ENCODE assay signal across 8 cellular contexts in genomic region chr3:184154909-184155643, GRCh38. TPM values are rescaled to one million over a fixed set of nuclear protein-coding genes. Genes with fewer than 3 reads are reported as not detected.
DNase-seq lines count a peak whose midpoint lies in the region; ATAC-seq, FAIRE-seq and TF ChIP-seq lines count a peak whose summit lies in the region.

Gene DVL3, plus strand, starts transcription at chr3:184155377. Its CDS starts 259 bp downstream, at chr3:184155636.

- H3K4me2 ChIP-seq in endothelial cell of umbilical vein (ENCODE audit: insufficient read depth, low read length) = peak within 1 kb of the TSS; percentile 97
- peak within 1 kb of the TSS; percentile 89 for H3K4me2 ChIP-seq in mesenchymal stem cell (ENCODE audit: low read length, poor library complexity, severe bottlenecking)

- H3K9me3 ChIP-seq in BE2C = no peaks in the 10 kb centered on the region
- no peaks in the 10 kb centered on the region for H3K9me3 ChIP-seq in endothelial cell of umbilical vein (replicated peaks; ENCODE audit: control insufficient read depth, insufficient read depth, low read length)
- no peaks in the 10 kb centered on the region for H3K9me3 ChIP-seq in mesenchymal stem cell (ENCODE audit: control insufficient read depth, low read length)

- H2BK120ac ChIP-seq in mesenchymal stem cell (ENCODE audit: low read depth, low read length) = peak within 1 kb of the TSS; percentile 71

- no peaks in the 10 kb centered on the region for H3K9me1 ChIP-seq in endothelial cell of umbilical vein (replicated peaks; ENCODE audit: control insufficient read depth, extremely low read depth, insufficient read depth, low read length)

- H3K79me1 ChIP-seq in mesenchymal stem cell (replicated peaks; ENCODE audit: low read length, poor library complexity, severe bottlenecking) = peaks cover 3% of the 10 kb centered on the region

- peak within 1 kb of the TSS; percentile 91 for H4K8ac ChIP-seq in mesenchymal stem cell (ENCODE audit: low read length)

- CTCF ChIA-PET in activated CD8-positive, alpha-beta memory T cell treated with anti-CD3 and anti-CD28 coated beads, Interleukin-2, amount 10 ng/mL, durations not matched to agents 7 days and 5 days (lab: Charles Lee) = interaction anchor here (0.6 to 2.1 kb wide), 8 partner anchors 9 to 558 kb away, joined by 3 to 9 read pairs (median 4); partner anchors contain the start of genes AP2M1, EEF1AKMT4 and EIF2B5
- CTCF ChIA-PET in endothelial cell of umbilical vein (lab: Charles Lee) = interaction anchor here (0.7 to 2.6 kb wide), 6 partner anchors 10 to 251 kb away, joined by 3 to 11 read pairs (median 4); partner anchors contain the start of genes ABCF3, AP2M1 and EIF2B5

- ATAC-seq in GM18873 (IDR thresholded peaks at IDR 0.05; ENCODE audit: low FRiP score, unreplicated experiment) = peak; percentile 45
- peak; percentile 61 for ATAC-seq in HG03066 (IDR thresholded peaks at IDR 0.05; ENCODE audit: low read depth, unreplicated experiment)
- ATAC-seq in activated CD8-positive, alpha-beta memory T cell treated with anti-CD3 and anti-CD28 coated beads, Interleukin-2, amount 10 ng/mL, durations not matched to agents 7 days and 5 days = peak; percentile 82
- ATAC-seq in stimulated activated naive CD8-positive, alpha-beta T cell treated with anti-CD3 and anti-CD28 coated beads, Interleukin-15, amount 100 ng/mL, for 72 hours = peak; percentile 80

- H3K27me3 ChIP-seq in BE2C (no peaks in the 10 kb centered on the region), endothelial cell of umbilical vein (ENCODE audit: control insufficient read depth in 2 of 2, insufficient read depth in 2 of 2, low read length in 2 of 2) (no peaks in the 10 kb centered on the region), mesenchymal stem cell (ENCODE audit: control insufficient read depth in 1 of 2, insufficient read depth in 1 of 2, low read length in 2 of 2) (no peaks in the 10 kb centered on the region)

- H3K36me3 Mint-ChIP-seq in activated CD8-positive, alpha-beta memory T cell treated with anti-CD3 and anti-CD28 coated beads, Interleukin-2, amount 10 ng/mL, durations not matched to agents 7 days and 5 days = peaks cover 2% of the 10 kb centered on the region

- intact Hi-C loops in endothelial cell of umbilical vein (cut with micrococcal nuclease) = loop anchor here (1.0 kb wide), 1 partner anchor 20 kb away; the partner anchor contains the start of gene EIF2B5

- H2AFZ ChIP-seq in endothelial cell of umbilical vein (ENCODE audit: low read depth, low read length) = peak within 1 kb of the TSS; percentile 83
- no peak within 1 kb of the TSS for H2AFZ ChIP-seq in mesenchymal stem cell (ENCODE audit: low read depth, low read length)

- peak within 1 kb of the TSS in 1 of 2 experiments; percentile 71 for H2BK12ac ChIP-seq in mesenchymal stem cell (ENCODE audit: low read length in 2 of 2)

- peak within 1 kb of the TSS; percentile 81 for H2BK5ac ChIP-seq in mesenchymal stem cell (ENCODE audit: low read depth, low read length, poor library complexity, severe bottlenecking)

- no TSS peak for BruUV-seq in endothelial cell of umbilical vein (replicated peaks; lab: Mats Ljungman, UMichigan)

- H3K4me1 Mint-ChIP-seq in activated CD8-positive, alpha-beta memory T cell treated with anti-CD3 and anti-CD28 coated beads, Interleukin-2, amount 10 ng/mL, durations not matched to agents 7 days and 5 days = peaks cover 28% of the 10 kb centered on the region
- H3K4me1 Mint-ChIP-seq in stimulated activated naive CD8-positive, alpha-beta T cell treated with anti-CD3 and anti-CD28 coated beads, Interleukin-15, amount 100 ng/mL, for 72 hours = peaks cover 22% of the 10 kb centered on the region

- H3K36me3 ChIP-seq in BE2C (no peaks in the 10 kb centered on the region), endothelial cell of umbilical vein (ENCODE audit: control insufficient read depth in 2 of 2, extremely low read depth in 1 of 2, insufficient read depth in 2 of 2, low read length in 2 of 2) (no peaks in the 10 kb centered on the region), mesenchymal stem cell (ENCODE audit: control insufficient read depth in 1 of 2, insufficient read depth in 2 of 2, low read depth in 1 of 2, low read length in 2 of 2) (no peaks in the 10 kb centered on the region)

- H3K27ac ChIP-seq in endothelial cell of umbilical vein (ENCODE audit: insufficient read depth, low read depth, low read length) (peak within 1 kb of the TSS; percentile 25), mesenchymal stem cell (ENCODE audit: low read length, poor library complexity, severe bottlenecking) (peak within 1 kb of the TSS; percentile 76)

- peak within 1 kb of the TSS; percentile 95 to 99 for H3K4ac ChIP-seq in mesenchymal stem cell (ENCODE audit: low read depth in 1 of 2, low read length in 2 of 2)

- H3K9ac ChIP-seq in endothelial cell of umbilical vein (replicated peaks; ENCODE audit: extremely low read depth, insufficient read depth, low read length) (peak within 1 kb of the TSS; percentile 80), mesenchymal stem cell (ENCODE audit: low read length) (peak within 1 kb of the TSS; percentile 97)

- peak within 1 kb of the TSS; percentile 96 for H4K91ac ChIP-seq in mesenchymal stem cell (ENCODE audit: low read length)

- TF ChIP-seq POLR2A in endothelial cell of umbilical vein (IDR thresholded peaks at IDR 0.05; ENCODE audit: low read depth, low read length) = peak; percentile 61

- POLR2A ChIA-PET in endothelial cell of umbilical vein (lab: Charles Lee) = interaction anchor here (0.8 kb wide), 1 partner anchor 173 kb away, joined by 8 read pairs; no protein-coding TSS in a partner anchor

- peak within 1 kb of the TSS; percentile 92 for H3K4me3 Mint-ChIP-seq in activated CD8-positive, alpha-beta memory T cell treated with anti-CD3 and anti-CD28 coated beads, Interleukin-2, amount 10 ng/mL, durations not matched to agents 7 days and 5 days
- peak within 1 kb of the TSS; percentile 90 to 99 for H3K4me3 Mint-ChIP-seq in stimulated activated naive CD8-positive, alpha-beta T cell treated with anti-CD3 and anti-CD28 coated beads, Interleukin-15, amount 100 ng/mL, for 72 hours

- H3K4me1 ChIP-seq in BE2C (peaks cover 4% of the 10 kb centered on the region; the same call in 1 of the 2 replicates), endothelial cell of umbilical vein (ENCODE audit: control insufficient read depth, extremely low read depth, insufficient read depth, low read length) (peaks cover 17% of the 10 kb centered on the region), mesenchymal stem cell (ENCODE audit: control insufficient read depth, insufficient read depth, low read depth, low read length) (peaks cover 10% of the 10 kb centered on the region)

- H3K79me2 ChIP-seq in endothelial cell of umbilical vein (ENCODE audit: control insufficient read depth, insufficient read depth, low read length) = peaks cover 40% of the 10 kb centered on the region

- H2AK5ac ChIP-seq in mesenchymal stem cell (ENCODE audit: low read length, severe bottlenecking) = peak within 1 kb of the TSS; percentile 41

- H4K20me1 ChIP-seq in endothelial cell of umbilical vein (replicated peaks; ENCODE audit: control insufficient read depth, extremely low read depth, insufficient read depth, low read length) = no peaks in the 10 kb centered on the region

- FAIRE-seq in endothelial cell of umbilical vein (lab: Jason Lieb, UNC) = peak; percentile 70

- peak within 1 kb of the TSS; percentile 100 for H2BK15ac ChIP-seq in mesenchymal stem cell (ENCODE audit: low read depth, poor library complexity, severe bottlenecking)

- dilution Hi-C loops in endothelial cell of umbilical vein (cut with MboI; ENCODE audit: extremely low pct_ligation_motif_present, low sequenced_read_pairs) = no loop called here

- H3K14ac ChIP-seq in mesenchymal stem cell (ENCODE audit: low read length in 2 of 2) = peak within 1 kb of the TSS; percentile 62 to 94

- H3K27ac Mint-ChIP-seq in activated CD8-positive, alpha-beta memory T cell treated with anti-CD3 and anti-CD28 coated beads, Interleukin-2, amount 10 ng/mL, durations not matched to agents 7 days and 5 days = peak within 1 kb of the TSS; percentile 74
- H3K27ac Mint-ChIP-seq in stimulated activated naive CD8-positive, alpha-beta T cell treated with anti-CD3 and anti-CD28 coated beads, Interleukin-15, amount 100 ng/mL, for 72 hours = peak within 1 kb of the TSS; percentile 95 to 96

- no peaks in the 10 kb centered on the region for H3K9me3 Mint-ChIP-seq in activated CD8-positive, alpha-beta memory T cell treated with anti-CD3 and anti-CD28 coated beads, Interleukin-2, amount 10 ng/mL, durations not matched to agents 7 days and 5 days (ENCODE audit: low read depth)
- H3K9me3 Mint-ChIP-seq in stimulated activated naive CD8-positive, alpha-beta T cell treated with anti-CD3 and anti-CD28 coated beads, Interleukin-15, amount 100 ng/mL, for 72 hours = no peaks in the 10 kb centered on the region

- DNase-seq in BE2C (peak; percentile 66), NCI-H345 treated with DMSO at 0.1 percent for 48 hours (lab: John Stamatoyannopoulos, UW; ENCODE audit: unreplicated experiment) (peak; percentile 46), endothelial cell of umbilical vein (ENCODE audit: low read depth, low spot score) (peak; percentile 40), mesenchymal stem cell (peak; percentile 64)
- DNase-seq in activated CD8-positive, alpha-beta memory T cell treated with anti-CD3 and anti-CD28 coated beads, Interleukin-2, amount 10 ng/mL, durations not matched to agents 7 days and 5 days = peak; percentile 55
- peak; percentile 49 to 53 for DNase-seq in stimulated activated naive CD8-positive, alpha-beta T cell treated with anti-CD3 and anti-CD28 coated beads, Interleukin-15, amount 100 ng/mL, for 72 hours

- WGBS in mesenchymal stem cell = under 1% methylated on average over 58 of the region's 84 CpGs

- TF ChIP-seq CTCF in BE2C (IDR thresholded peaks at IDR 0.05; ENCODE audit: low read depth, low read length) = no peak
- TF ChIP-seq CTCF in endothelial cell of umbilical vein (IDR thresholded peaks at IDR 0.05; ENCODE audit: extremely low read depth in 1 of 2, insufficient read depth in 1 of 2, low read depth in 1 of 2, low read length in 2 of 2) = no peak

- H3K4me3 ChIP-seq in BE2C (ENCODE audit: low read depth, low read length) (peak within 1 kb of the TSS; percentile 95), endothelial cell of umbilical vein (replicated peaks in 1 of 3; ENCODE audit: insufficient read depth in 1 of 3, low read depth in 1 of 3, low read length in 3 of 3) (peak within 1 kb of the TSS; percentile 78 to 87 (median 83)), mesenchymal stem cell (ENCODE audit: insufficient read depth in 1 of 2, low read depth in 1 of 2, low read length in 2 of 2) (peak within 1 kb of the TSS; percentile 83 to 88)

- peak within 1 kb of the TSS; percentile 92 to 99 for H3K18ac ChIP-seq in mesenchymal stem cell (ENCODE audit: low read depth in 1 of 2, low read length in 2 of 2)

- peak within 1 kb of the TSS; percentile 90 to 99 for H3K23ac ChIP-seq in mesenchymal stem cell (ENCODE audit: low read length in 2 of 2)

- no peaks in the 10 kb centered on the region for H3K27me3 Mint-ChIP-seq in activated CD8-positive, alpha-beta memory T cell treated with anti-CD3 and anti-CD28 coated beads, Interleukin-2, amount 10 ng/mL, durations not matched to agents 7 days and 5 days
- no peaks in the 10 kb centered on the region for H3K27me3 Mint-ChIP-seq in stimulated activated naive CD8-positive, alpha-beta T cell treated with anti-CD3 and anti-CD28 coated beads, Interleukin-15, amount 100 ng/mL, for 72 hours

RNA-seq across cellular contexts. Expression of gene DVL3, which starts in this region (rescaled TPM):
- polyA plus RNA-seq in BE2C (2012; ENCODE audit: insufficient read depth, insufficient read length, low read depth) = 210 TPM
- total RNA-seq in activated CD8-positive, alpha-beta memory T cell treated with anti-CD3 and anti-CD28 coated beads, Interleukin-2, amount 10 ng/mL, durations not matched to agents 7 days and 5 days = 10 to 100 TPM; 42.6 to 44.2 TPM
- total RNA-seq in endothelial cell of umbilical vein = 59.0 and 61.3 TPM in 2 replicates
- polyA plus RNA-seq in endothelial cell of umbilical vein = 41.2 and 43.8 TPM in 2 replicates
- 21.0 and 24.5 TPM in 2 replicates for polyA plus RNA-seq in endothelial cell of umbilical vein (2011; cell fraction: cytosol; rRNA removed)
- 110 and 132 TPM in 2 replicates for polyA plus RNA-seq in endothelial cell of umbilical vein (2011; cell fraction: nucleus; rRNA removed)
- polyA plus RNA-seq in endothelial cell of umbilical vein (2012) = 35.4 and 36.5 TPM in 2 replicates
- 57.5 and 58.3 TPM in 2 replicates for polyA minus RNA-seq in endothelial cell of umbilical vein
- 46.0 TPM for polyA minus RNA-seq in endothelial cell of umbilical vein (2011; cell fraction: cytosol; rRNA and poly(A)+ RNA removed)
- 40.9 and 49.7 TPM in 2 replicates for polyA minus RNA-seq in endothelial cell of umbilical vein (2011; cell fraction: nucleus; rRNA and poly(A)+ RNA removed)
- polyA plus RNA-seq in mesenchymal stem cell (2013, experiment 1 of 2) = 67.6 TPM
- 65.3 TPM for polyA plus RNA-seq in mesenchymal stem cell (2013, experiment 2 of 2)

Comparison
In these comparisons a context has a peak if more than half of its experiments do, and no peak if none do; other contexts are left out.
1. Peak in every context shown above with its lines: DNase-seq, ATAC-seq, H3K4me3 ChIP-seq and H3K27ac ChIP-seq.